8 cellular contexts compared by ENCODE assay signal in genomic region chr12:22459872-22460490, GRCh38.
DNase-seq lines count a peak whose midpoint lies in the region; TF ChIP-seq lines count a peak whose summit lies in the region.

No MANE protein-coding gene starts in this region.

- H3K4me3 Mint-ChIP-seq in activated CD4-positive, alpha-beta T cell treated with anti-CD3 and anti-CD28 coated beads, Interleukin-2, amount 10 ng/mL, durations not matched to agents 7 days and 5 days = no peak overlapping the region

- H3K27me3 ChIP-seq in tibial artery = no peaks in the 10 kb centered on the region

- in situ Hi-C loops in astrocyte of the cerebellum (cut with HindIII; ENCODE audit: low sequenced_read_pairs) = no loop called here

- H3K4me3 ChIP-seq in astrocyte of the cerebellum (ENCODE audit: low read depth, low read length) (no peak overlapping the region), tibial artery (no peak overlapping the region)

- intact Hi-C loops in tibial artery (cut with DNase I; ENCODE audit: low total_unique reads) = no loop called here

- peak; percentile 67 for TF ChIP-seq CTCF in astrocyte of the cerebellum (IDR thresholded peaks at IDR 0.05; ENCODE audit: low read depth, low read length, missing control alignments)
- TF ChIP-seq CTCF in tibial artery (IDR thresholded peaks at IDR 0.05) = peak; percentile 44 to 46

- no peaks in the 10 kb centered on the region for H3K9me3 Mint-ChIP-seq in activated CD4-positive, alpha-beta T cell treated with anti-CD3 and anti-CD28 coated beads, Interleukin-2, amount 10 ng/mL, durations not matched to agents 7 days and 5 days

- H3K36me3 Mint-ChIP-seq in activated CD4-positive, alpha-beta T cell treated with anti-CD3 and anti-CD28 coated beads, Interleukin-2, amount 10 ng/mL, durations not matched to agents 7 days and 5 days (ENCODE audit: low read depth) = peaks cover 14% of the 10 kb centered on the region

- H3K36me3 ChIP-seq in tibial artery = peaks cover 0 to 10% (median 0%) of the 10 kb centered on the region in 3 donors

- H3K4me1 ChIP-seq in tibial artery = no peaks in the 10 kb centered on the region

- H3K4me1 Mint-ChIP-seq in activated CD4-positive, alpha-beta T cell treated with anti-CD3 and anti-CD28 coated beads, Interleukin-2, amount 10 ng/mL, durations not matched to agents 7 days and 5 days = peaks cover 3% of the 10 kb centered on the region

- H3K27ac Mint-ChIP-seq in activated CD4-positive, alpha-beta T cell treated with anti-CD3 and anti-CD28 coated beads, Interleukin-2, amount 10 ng/mL, durations not matched to agents 7 days and 5 days = peak overlapping the region; percentile 21

- peak; percentile 13 for DNase-seq in activated CD4-positive, alpha-beta T cell treated with anti-CD3 and anti-CD28 coated beads, Interleukin-2, amount 10 ng/mL, durations not matched to agents 7 days and 5 days
- no peak for DNase-seq in activated CD4-positive, alpha-beta T cell treated with anti-CD3 and anti-CD28 coated beads for 48 hours
- peak; percentile 40 for DNase-seq in HEK293T (ENCODE audit: extremely low spot score)
- peak; percentile 1 for DNase-seq in NCI-H2227 treated with DMSO at 0.1 percent for 48 hours (lab: John Stamatoyannopoulos, UW)
- no peak for DNase-seq in astrocyte of the cerebellum (ENCODE audit: low read depth)
- DNase-seq in iPS-NIHi11 (ENCODE audit: low spot score) = peak; percentile 43
- DNase-seq in tibial artery = no peak
- no peak for DNase-seq in OCI-M2 (lab: John Stamatoyannopoulos, UW; ENCODE audit: unreplicated experiment)

- no peaks in the 10 kb centered on the region for H3K27me3 Mint-ChIP-seq in activated CD4-positive, alpha-beta T cell treated with anti-CD3 and anti-CD28 coated beads, Interleukin-2, amount 10 ng/mL, durations not matched to agents 7 days and 5 days

- no peaks in the 10 kb centered on the region for H3K9me3 ChIP-seq in tibial artery

- H3K27ac ChIP-seq in tibial artery = no peak overlapping the region

- POLR2A ChIA-PET in activated CD4-positive, alpha-beta T cell treated with anti-CD3 and anti-CD28 coated beads, Interleukin-2, amount 10 ng/mL, durations not matched to agents 7 days and 5 days (lab: Charles Lee) = no interaction called here
- POLR2A ChIA-PET in HEK293T (lab: Yijun Ruan, JAX) = interaction anchor here (2.7 kb wide), 1 partner anchor 165 kb away, joined by 9 read pairs; the partner anchor contains the start of gene ETNK1

- CTCF ChIA-PET in activated CD4-positive, alpha-beta T cell treated with anti-CD3 and anti-CD28 coated beads, Interleukin-2, amount 10 ng/mL, durations not matched to agents 7 days and 5 days (lab: Charles Lee) = interaction anchor here (0.6 to 1.4 kb wide), 7 partner anchors 10 to 761 kb away, joined by 3 to 4 read pairs (median 3); no protein-coding TSS in a partner anchor
- CTCF ChIA-PET in HEK293T (lab: Yijun Ruan, JAX) = interaction anchor here (0.6 to 3.2 kb wide), 7 partner anchors 9 to 378 kb away, joined by 3 to 14 read pairs (median 3); no protein-coding TSS in a partner anchor

TF ChIP-seq in HEK293T, 16 proteins besides CTCF, POLR2A, EP300 and RAD21:
- TF ChIP-seq HDGF (IDR thresholded peaks at IDR 0.05; ENCODE audit: borderline replicate concordance) (no peak), SUZ12 (IDR thresholded peaks at IDR 0.05) (no peak), L3MBTL2 (conservative IDR thresholded peaks at IDR 0.05) (no peak), FOXK2 (IDR thresholded peaks at IDR 0.05) (no peak), FOXM1 (IDR thresholded peaks at IDR 0.05; ENCODE audit: borderline replicate concordance) (no peak), TARDBP (IDR thresholded peaks at IDR 0.05) (no peak), FOXA1 (IDR thresholded peaks at IDR 0.05) (no peak), BHLHE40 (IDR thresholded peaks at IDR 0.05; ENCODE audit: borderline replicate concordance) (no peak), LEF1 (IDR thresholded peaks at IDR 0.05; ENCODE audit: borderline replicate concordance) (no peak), PKNOX1 (IDR thresholded peaks at IDR 0.05) (no peak), SP1 (IDR thresholded peaks at IDR 0.05) (no peak), ELF4 (IDR thresholded peaks at IDR 0.05) (no peak), ZNF384 (IDR thresholded peaks at IDR 0.05) (no peak)

Comparison
In these comparisons a context has a peak if more than half of its experiments do, and no peak if none do; other contexts are left out.
1. DNase-seq: peak in activated CD4-positive, alpha-beta T cell treated with anti-CD3 and anti-CD28 coated beads, Interleukin-2, amount 10 ng/mL, durations not matched to agents 7 days and 5 days (single experiment), HEK293T (single experiment), NCI-H2227 treated with DMSO at 0.1 percent for 48 hours (single experiment) and iPS-NIHi11 (single experiment); none in activated CD4-positive, alpha-beta T cell treated with anti-CD3 and anti-CD28 coated beads for 48 hours (single experiment), astrocyte of the cerebellum (single experiment), tibial artery (0 of 2) and OCI-M2 (single experiment).